Comparison of ENCODE assay signal across 1 cellular context in the genomic region with DNA sequence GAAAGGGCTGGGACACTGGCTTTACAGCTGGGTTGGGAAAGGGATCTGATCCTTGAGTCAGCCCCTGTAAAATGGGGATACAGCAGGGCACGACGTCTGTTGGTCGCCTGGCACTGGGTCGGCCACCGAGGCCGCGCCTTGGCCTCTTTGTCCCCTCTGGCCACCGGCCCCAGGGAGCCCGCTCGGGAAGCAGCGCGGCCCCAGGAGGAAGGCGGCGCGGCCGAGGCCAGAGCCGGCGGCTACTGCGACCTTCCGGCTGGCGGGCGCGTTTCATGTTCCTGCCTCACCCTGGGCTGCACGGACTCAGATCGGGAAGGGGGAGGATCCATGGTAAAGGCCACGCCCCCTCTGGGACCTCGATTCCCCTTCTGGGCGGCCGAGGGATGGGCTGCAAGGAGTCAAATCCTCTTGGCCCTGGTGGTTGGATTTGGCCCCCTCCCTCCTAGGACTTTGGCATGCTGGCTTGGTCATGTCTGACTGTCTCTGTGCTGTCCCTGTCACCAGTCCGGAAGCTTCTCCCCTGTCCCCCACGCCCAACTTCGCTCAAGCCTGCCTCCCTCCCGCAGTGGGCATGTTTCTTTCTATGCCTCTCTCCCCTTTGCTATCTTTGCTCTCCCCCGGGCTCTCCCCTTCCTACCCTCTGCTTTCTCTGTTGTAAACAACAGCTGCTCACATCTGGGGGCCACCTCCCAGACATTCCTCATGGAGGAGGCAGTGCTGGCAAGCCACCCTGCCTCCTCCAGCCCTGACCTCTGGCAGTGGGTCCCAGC.
TF ChIP-seq lines count a peak whose summit lies in the region.

No MANE protein-coding gene starts in this region.

TF ChIP-seq in K562, 482 proteins besides CTCF, POLR2A, EP300 and RAD21 (continued from another document):
- TF ChIP-seq, protein P1, sequence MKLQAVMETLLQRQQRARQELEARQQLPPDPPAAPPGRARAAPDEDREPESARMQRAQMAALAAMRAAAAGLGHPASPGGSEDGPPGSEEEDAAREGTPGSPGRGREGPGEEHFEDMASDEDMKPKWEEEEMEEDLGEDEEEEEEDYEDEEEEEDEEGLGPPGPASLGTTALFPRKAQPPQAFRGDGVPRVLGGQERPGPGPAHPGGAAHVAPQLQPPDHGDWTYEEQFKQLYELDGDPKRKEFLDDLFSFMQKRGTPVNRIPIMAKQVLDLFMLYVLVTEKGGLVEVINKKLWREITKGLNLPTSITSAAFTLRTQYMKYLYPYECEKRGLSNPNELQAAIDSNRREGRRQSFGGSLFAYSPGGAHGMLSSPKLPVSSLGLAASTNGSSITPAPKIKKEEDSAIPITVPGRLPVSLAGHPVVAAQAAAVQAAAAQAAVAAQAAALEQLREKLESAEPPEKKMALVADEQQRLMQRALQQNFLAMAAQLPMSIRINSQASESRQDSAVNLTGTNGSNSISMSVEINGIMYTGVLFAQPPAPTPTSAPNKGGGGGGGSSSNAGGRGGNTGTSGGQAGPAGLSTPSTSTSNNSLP (IDR thresholded peaks at IDR 0.05; ENCODE audit: borderline replicate concordance, low read depth, low read length) = no peak
- peak; percentile 11; the same call in 1 of the 2 replicates for TF ChIP-seq ZBTB7A (IDR thresholded peaks at IDR 0.05; ENCODE audit: borderline replicate concordance, control insufficient read depth, low read depth, low read length)
- TF ChIP-seq HDGF (IDR thresholded peaks at IDR 0.05) = peak; percentile 69; the same call in 1 of the 2 replicates
- TF ChIP-seq ZBTB40 (IDR thresholded peaks at IDR 0.05) = peak; percentile 38; the same call in 1 of the 2 replicates
- TF ChIP-seq ZBTB40 (CRISPR knock-in tag; IDR thresholded peaks at IDR 0.05) = no peak
